Comparison of ENCODE assay signal across 1 cellular context in the genomic region with DNA sequence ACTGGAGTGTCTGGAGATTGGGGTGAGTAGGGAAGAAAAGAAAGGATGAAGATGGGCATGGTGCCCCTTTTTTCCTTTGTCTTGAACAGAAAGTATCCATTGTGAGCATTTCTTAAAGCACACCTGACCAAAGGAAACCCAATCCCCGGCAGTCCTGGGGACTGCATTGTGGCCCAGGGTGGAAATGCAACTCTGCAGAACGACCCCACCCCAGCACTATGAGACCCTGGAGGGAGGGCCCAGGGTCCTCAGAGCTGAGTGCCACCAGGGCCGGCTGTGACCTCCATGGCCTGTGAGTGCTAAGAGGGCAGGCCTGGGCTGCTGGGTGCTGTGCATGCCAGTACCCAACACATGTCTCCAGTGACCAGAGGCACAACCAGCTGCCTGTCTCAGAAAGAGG.
TF ChIP-seq lines count a peak whose summit lies in the region.

No MANE protein-coding gene starts in this region.

TF ChIP-seq in WTC11, 78 proteins besides CTCF, POLR2A, EP300 and RAD21 (continued from another document):
- TF ChIP-seq, protein P1, sequence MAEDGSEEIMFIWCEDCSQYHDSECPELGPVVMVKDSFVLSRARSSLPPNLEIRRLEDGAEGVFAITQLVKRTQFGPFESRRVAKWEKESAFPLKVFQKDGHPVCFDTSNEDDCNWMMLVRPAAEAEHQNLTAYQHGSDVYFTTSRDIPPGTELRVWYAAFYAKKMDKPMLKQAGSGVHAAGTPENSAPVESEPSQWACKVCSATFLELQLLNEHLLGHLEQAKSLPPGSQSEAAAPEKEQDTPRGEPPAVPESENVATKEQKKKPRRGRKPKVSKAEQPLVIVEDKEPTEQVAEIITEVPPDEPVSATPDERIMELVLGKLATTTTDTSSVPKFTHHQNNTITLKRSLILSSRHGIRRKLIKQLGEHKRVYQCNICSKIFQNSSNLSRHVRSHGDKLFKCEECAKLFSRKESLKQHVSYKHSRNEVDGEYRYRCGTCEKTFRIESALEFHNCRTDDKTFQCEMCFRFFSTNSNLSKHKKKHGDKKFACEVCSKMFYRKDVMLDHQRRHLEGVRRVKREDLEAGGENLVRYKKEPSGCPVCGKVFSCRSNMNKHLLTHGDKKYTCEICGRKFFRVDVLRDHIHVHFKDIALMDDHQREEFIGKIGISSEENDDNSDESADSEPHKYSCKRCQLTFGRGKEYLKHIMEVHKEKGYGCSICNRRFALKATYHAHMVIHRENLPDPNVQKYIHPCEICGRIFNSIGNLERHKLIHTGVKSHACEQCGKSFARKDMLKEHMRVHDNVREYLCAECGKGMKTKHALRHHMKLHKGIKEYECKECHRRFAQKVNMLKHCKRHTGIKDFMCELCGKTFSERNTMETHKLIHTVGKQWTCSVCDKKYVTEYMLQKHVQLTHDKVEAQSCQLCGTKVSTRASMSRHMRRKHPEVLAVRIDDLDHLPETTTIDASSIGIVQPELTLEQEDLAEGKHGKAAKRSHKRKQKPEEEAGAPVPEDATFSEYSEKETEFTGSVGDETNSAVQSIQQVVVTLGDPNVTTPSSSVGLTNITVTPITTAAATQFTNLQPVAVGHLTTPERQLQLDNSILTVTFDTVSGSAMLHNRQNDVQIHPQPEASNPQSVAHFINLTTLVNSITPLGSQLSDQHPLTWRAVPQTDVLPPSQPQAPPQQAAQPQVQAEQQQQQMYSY (CRISPR knock-in tag; IDR thresholded peaks at IDR 0.05): no peak
- TF ChIP-seq CBFB (CRISPR knock-in tag; IDR thresholded peaks at IDR 0.05; ENCODE audit: low read depth) (no peak), ZNF671 (CRISPR knock-in tag; IDR thresholded peaks at IDR 0.05) (no peak), EMX1 (CRISPR knock-in tag; IDR thresholded peaks at IDR 0.05) (no peak), JAZF1 (CRISPR knock-in tag; IDR thresholded peaks at IDR 0.05) (no peak)
- TF ChIP-seq, protein P2, sequence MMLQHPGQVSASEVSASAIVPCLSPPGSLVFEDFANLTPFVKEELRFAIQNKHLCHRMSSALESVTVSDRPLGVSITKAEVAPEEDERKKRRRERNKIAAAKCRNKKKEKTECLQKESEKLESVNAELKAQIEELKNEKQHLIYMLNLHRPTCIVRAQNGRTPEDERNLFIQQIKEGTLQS (CRISPR knock-in tag; conservative IDR thresholded peaks at IDR 0.05): no peak
- TF ChIP-seq, protein P3, sequence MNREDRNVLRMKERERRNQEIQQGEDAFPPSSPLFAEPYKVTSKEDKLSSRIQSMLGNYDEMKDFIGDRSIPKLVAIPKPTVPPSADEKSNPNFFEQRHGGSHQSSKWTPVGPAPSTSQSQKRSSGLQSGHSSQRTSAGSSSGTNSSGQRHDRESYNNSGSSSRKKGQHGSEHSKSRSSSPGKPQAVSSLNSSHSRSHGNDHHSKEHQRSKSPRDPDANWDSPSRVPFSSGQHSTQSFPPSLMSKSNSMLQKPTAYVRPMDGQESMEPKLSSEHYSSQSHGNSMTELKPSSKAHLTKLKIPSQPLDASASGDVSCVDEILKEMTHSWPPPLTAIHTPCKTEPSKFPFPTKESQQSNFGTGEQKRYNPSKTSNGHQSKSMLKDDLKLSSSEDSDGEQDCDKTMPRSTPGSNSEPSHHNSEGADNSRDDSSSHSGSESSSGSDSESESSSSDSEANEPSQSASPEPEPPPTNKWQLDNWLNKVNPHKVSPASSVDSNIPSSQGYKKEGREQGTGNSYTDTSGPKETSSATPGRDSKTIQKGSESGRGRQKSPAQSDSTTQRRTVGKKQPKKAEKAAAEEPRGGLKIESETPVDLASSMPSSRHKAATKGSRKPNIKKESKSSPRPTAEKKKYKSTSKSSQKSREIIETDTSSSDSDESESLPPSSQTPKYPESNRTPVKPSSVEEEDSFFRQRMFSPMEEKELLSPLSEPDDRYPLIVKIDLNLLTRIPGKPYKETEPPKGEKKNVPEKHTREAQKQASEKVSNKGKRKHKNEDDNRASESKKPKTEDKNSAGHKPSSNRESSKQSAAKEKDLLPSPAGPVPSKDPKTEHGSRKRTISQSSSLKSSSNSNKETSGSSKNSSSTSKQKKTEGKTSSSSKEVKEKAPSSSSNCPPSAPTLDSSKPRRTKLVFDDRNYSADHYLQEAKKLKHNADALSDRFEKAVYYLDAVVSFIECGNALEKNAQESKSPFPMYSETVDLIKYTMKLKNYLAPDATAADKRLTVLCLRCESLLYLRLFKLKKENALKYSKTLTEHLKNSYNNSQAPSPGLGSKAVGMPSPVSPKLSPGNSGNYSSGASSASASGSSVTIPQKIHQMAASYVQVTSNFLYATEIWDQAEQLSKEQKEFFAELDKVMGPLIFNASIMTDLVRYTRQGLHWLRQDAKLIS (CRISPR knock-in tag; IDR thresholded peaks at IDR 0.05; ENCODE audit: borderline replicate concordance): no peak
- TF ChIP-seq, protein P4, sequence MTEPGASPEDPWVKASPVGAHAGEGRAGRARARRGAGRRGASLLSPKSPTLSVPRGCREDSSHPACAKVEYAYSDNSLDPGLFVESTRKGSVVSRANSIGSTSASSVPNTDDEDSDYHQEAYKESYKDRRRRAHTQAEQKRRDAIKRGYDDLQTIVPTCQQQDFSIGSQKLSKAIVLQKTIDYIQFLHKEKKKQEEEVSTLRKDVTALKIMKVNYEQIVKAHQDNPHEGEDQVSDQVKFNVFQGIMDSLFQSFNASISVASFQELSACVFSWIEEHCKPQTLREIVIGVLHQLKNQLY (CRISPR knock-in tag; IDR thresholded peaks at IDR 0.05): no peak
- TF ChIP-seq, protein P5, sequence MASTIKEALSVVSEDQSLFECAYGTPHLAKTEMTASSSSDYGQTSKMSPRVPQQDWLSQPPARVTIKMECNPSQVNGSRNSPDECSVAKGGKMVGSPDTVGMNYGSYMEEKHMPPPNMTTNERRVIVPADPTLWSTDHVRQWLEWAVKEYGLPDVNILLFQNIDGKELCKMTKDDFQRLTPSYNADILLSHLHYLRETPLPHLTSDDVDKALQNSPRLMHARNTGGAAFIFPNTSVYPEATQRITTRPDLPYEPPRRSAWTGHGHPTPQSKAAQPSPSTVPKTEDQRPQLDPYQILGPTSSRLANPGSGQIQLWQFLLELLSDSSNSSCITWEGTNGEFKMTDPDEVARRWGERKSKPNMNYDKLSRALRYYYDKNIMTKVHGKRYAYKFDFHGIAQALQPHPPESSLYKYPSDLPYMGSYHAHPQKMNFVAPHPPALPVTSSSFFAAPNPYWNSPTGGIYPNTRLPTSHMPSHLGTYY (CRISPR knock-in tag; IDR thresholded peaks at IDR 0.05): no peak
- TF ChIP-seq, protein P6, sequence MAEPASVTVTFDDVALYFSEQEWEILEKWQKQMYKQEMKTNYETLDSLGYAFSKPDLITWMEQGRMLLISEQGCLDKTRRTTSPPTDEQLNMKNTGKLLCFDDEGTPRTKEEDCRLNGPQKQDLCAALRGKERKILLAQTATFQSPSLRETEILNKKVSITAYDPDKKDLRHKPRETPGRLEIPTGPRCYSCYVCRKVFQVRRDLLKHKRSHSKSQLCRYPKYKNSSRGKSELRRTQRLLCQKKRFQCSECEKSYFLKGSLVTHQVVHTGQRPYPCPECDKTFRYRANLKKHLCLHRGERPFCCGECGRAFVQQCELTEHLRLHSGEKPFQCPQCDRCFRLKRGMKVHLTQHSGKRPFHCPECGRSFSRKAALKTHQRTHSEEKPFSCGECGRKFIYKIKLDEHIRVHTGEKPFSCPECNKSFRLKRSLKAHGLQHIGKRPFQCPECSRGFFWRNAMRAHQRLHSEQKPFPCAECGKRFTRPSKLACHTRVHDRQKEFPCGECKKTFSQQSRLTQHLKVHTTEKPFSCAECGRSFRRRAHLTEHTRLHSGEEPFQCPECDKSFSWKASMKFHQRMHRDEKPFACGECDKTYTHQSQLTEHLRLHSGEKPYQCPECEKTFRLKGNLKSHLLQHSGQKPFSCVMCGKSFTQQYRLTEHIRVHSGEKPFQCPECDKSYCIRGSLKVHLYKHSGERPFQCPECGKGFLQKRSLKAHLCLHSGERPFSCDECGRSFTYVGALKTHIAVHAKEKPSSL (CRISPR knock-in tag; conservative IDR thresholded peaks at IDR 0.05): no peak
